1 cellular context compared by ENCODE assay signal in the genomic region with DNA sequence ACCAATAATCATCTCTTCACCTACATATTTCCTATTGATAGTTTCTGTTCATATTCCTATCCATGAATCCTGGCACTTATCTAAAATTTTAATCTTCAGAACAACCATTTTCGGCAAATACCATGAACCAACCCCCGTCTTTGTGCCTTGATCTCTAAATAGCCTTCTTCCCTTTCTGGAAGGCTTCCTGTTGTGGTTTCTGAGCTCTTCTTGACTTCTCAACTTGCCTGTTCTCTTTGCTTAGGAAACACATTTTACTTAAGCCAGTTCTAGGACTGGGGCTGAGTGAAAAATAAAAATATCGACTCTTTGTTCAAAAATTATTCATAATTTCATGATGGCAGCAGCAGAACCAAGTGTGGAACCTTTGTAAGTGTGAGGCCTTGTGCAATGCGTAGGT.
TF ChIP-seq lines count a peak whose summit lies in the region.

No MANE protein-coding gene starts in this region.

TF ChIP-seq in H1, 55 proteins besides CTCF, POLR2A, EP300 and RAD21:
- TF ChIP-seq, protein P1, sequence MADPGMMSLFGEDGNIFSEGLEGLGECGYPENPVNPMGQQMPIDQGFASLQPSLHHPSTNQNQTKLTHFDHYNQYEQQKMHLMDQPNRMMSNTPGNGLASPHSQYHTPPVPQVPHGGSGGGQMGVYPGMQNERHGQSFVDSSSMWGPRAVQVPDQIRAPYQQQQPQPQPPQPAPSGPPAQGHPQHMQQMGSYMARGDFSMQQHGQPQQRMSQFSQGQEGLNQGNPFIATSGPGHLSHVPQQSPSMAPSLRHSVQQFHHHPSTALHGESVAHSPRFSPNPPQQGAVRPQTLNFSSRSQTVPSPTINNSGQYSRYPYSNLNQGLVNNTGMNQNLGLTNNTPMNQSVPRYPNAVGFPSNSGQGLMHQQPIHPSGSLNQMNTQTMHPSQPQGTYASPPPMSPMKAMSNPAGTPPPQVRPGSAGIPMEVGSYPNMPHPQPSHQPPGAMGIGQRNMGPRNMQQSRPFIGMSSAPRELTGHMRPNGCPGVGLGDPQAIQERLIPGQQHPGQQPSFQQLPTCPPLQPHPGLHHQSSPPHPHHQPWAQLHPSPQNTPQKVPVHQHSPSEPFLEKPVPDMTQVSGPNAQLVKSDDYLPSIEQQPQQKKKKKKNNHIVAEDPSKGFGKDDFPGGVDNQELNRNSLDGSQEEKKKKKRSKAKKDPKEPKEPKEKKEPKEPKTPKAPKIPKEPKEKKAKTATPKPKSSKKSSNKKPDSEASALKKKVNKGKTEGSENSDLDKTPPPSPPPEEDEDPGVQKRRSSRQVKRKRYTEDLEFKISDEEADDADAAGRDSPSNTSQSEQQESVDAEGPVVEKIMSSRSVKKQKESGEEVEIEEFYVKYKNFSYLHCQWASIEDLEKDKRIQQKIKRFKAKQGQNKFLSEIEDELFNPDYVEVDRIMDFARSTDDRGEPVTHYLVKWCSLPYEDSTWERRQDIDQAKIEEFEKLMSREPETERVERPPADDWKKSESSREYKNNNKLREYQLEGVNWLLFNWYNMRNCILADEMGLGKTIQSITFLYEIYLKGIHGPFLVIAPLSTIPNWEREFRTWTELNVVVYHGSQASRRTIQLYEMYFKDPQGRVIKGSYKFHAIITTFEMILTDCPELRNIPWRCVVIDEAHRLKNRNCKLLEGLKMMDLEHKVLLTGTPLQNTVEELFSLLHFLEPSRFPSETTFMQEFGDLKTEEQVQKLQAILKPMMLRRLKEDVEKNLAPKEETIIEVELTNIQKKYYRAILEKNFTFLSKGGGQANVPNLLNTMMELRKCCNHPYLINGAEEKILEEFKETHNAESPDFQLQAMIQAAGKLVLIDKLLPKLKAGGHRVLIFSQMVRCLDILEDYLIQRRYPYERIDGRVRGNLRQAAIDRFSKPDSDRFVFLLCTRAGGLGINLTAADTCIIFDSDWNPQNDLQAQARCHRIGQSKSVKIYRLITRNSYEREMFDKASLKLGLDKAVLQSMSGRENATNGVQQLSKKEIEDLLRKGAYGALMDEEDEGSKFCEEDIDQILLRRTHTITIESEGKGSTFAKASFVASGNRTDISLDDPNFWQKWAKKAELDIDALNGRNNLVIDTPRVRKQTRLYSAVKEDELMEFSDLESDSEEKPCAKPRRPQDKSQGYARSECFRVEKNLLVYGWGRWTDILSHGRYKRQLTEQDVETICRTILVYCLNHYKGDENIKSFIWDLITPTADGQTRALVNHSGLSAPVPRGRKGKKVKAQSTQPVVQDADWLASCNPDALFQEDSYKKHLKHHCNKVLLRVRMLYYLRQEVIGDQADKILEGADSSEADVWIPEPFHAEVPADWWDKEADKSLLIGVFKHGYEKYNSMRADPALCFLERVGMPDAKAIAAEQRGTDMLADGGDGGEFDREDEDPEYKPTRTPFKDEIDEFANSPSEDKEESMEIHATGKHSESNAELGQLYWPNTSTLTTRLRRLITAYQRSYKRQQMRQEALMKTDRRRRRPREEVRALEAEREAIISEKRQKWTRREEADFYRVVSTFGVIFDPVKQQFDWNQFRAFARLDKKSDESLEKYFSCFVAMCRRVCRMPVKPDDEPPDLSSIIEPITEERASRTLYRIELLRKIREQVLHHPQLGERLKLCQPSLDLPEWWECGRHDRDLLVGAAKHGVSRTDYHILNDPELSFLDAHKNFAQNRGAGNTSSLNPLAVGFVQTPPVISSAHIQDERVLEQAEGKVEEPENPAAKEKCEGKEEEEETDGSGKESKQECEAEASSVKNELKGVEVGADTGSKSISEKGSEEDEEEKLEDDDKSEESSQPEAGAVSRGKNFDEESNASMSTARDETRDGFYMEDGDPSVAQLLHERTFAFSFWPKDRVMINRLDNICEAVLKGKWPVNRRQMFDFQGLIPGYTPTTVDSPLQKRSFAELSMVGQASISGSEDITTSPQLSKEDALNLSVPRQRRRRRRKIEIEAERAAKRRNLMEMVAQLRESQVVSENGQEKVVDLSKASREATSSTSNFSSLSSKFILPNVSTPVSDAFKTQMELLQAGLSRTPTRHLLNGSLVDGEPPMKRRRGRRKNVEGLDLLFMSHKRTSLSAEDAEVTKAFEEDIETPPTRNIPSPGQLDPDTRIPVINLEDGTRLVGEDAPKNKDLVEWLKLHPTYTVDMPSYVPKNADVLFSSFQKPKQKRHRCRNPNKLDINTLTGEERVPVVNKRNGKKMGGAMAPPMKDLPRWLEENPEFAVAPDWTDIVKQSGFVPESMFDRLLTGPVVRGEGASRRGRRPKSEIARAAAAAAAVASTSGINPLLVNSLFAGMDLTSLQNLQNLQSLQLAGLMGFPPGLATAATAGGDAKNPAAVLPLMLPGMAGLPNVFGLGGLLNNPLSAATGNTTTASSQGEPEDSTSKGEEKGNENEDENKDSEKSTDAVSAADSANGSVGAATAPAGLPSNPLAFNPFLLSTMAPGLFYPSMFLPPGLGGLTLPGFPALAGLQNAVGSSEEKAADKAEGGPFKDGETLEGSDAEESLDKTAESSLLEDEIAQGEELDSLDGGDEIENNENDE (IDR thresholded peaks at IDR 0.05; ENCODE audit: insufficient replicate concordance, low read length) = no peak
- TF ChIP-seq RXRA (IDR thresholded peaks at IDR 0.05; ENCODE audit: insufficient read depth, low read depth, low read length) (no peak), KDM4A (IDR thresholded peaks at IDR 0.05; ENCODE audit: low read depth, low read length, severe bottlenecking) (no peak), GTF2F1 (IDR thresholded peaks at IDR 0.05; ENCODE audit: borderline replicate concordance, low read depth, low read length) (no peak), SAP30 (IDR thresholded peaks at IDR 0.05; ENCODE audit: insufficient read depth, insufficient replicate concordance, low read length) (no peak), CBX8 (IDR thresholded peaks at IDR 0.05; ENCODE audit: borderline replicate concordance, low read depth, low read length) (no peak), YY1 (IDR thresholded peaks at IDR 0.05; ENCODE audit: low read depth, low read length) (no peak), BACH1 (IDR thresholded peaks at IDR 0.05; ENCODE audit: low read length) (no peak), CBX5 (IDR thresholded peaks at IDR 0.05; ENCODE audit: low read depth, low read length) (no peak), POLR2AphosphoS5 (IDR thresholded peaks at IDR 0.05; ENCODE audit: low read depth, low read length) (no peak), SP2 (IDR thresholded peaks at IDR 0.05; ENCODE audit: low read length) (no peak), FOSL1 (IDR thresholded peaks at IDR 0.05; ENCODE audit: insufficient read depth, low read depth, low read length) (no peak), KDM5A (IDR thresholded peaks at IDR 0.05; ENCODE audit: low read length) (no peak), KDM1A (IDR thresholded peaks at IDR 0.05; ENCODE audit: borderline replicate concordance, low read length) (no peak), RFX5 (IDR thresholded peaks at IDR 0.05; ENCODE audit: borderline replicate concordance, low read depth, low read length) (no peak), TBP (IDR thresholded peaks at IDR 0.05; ENCODE audit: low read depth, low read length) (no peak)
- TF ChIP-seq, protein P2, sequence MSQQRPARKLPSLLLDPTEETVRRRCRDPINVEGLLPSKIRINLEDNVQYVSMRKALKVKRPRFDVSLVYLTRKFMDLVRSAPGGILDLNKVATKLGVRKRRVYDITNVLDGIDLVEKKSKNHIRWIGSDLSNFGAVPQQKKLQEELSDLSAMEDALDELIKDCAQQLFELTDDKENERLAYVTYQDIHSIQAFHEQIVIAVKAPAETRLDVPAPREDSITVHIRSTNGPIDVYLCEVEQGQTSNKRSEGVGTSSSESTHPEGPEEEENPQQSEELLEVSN (IDR thresholded peaks at IDR 0.05) = no peak
- TF ChIP-seq, protein P3, sequence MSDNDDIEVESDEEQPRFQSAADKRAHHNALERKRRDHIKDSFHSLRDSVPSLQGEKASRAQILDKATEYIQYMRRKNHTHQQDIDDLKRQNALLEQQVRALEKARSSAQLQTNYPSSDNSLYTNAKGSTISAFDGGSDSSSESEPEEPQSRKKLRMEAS (IDR thresholded peaks at IDR 0.05) = no peak
TF ChIP-seq in H1: peak in this region for 0.
